Comparison of ENCODE assay signal across 8 cellular contexts in the genomic region with DNA sequence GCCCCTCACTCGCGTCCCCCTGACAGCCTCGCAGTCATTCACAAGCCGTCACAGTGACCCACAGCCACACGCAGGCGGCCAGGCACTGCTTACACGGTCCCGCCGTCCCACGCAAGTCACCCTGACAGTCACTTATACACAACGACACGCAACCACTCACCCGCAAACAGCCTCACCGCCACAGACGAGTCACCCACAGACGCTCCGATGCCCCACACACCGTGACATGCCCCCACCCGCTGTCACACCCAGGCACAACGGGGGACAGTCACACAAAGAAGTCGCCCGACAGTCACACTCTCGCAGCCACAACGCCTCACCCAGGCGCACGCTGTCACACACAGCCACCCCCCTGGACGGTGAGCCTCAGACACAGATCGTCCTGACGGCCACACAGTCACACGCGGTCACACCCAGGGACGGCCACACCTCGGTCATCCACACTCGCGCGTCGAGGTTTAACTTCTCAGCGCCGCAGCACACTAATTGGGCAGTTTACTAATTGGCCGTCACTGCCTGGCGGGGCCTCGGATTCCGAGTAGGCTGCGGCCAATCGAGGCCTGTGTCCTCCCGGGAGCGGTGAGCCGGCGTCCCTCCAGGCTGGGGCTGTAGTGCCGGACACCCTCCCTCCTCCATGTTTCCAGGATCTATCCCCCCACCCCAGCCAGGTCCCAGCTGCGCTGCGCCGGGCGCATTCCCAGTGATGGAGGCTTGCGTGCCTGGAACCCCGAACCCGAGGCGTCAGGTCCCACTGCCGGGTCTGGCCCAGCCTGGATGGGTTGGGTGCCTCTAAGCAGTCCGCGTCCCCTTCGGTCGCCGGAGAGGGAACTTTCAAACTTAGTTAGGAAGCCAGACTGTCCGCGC. TPM values are rescaled to one million over a fixed set of nuclear protein-coding genes. Genes with fewer than 3 reads are reported as not detected.
DNase-seq lines count a peak whose midpoint lies in the region; ATAC-seq and TF ChIP-seq lines count a peak whose summit lies in the region.

No MANE protein-coding gene starts in this region.

- DNase-seq in AG09309 (ENCODE audit: low read depth): no peak
- peak; percentile 26 for DNase-seq in HFFc6
- peak; percentile 79 for DNase-seq in activated CD4-positive, alpha-beta T cell treated with anti-CD3 and anti-CD28 coated beads, Interleukin-2, amount 10 ng/mL, durations not matched to agents 24 days and 14 days
- peak; percentile 85 for DNase-seq in endodermal cell
- DNase-seq in naive thymus-derived CD8-positive, alpha-beta T cell: peak in 6 of 10 donors; percentile 26 to 66 (median 40)
- DNase-seq in vagina (ENCODE audit: extremely low spot score in 2 of 2): no peak
- no peak for DNase-seq in NCI-H2107 treated with DMSO at 0.1 percent for 48 hours (lab: John Stamatoyannopoulos, UW; ENCODE audit: unreplicated experiment)

- H3K4me3 Mint-ChIP-seq in HFFc6: peak overlapping the region; percentile 96
- H3K4me3 Mint-ChIP-seq in activated CD4-positive, alpha-beta T cell treated with anti-CD3 and anti-CD28 coated beads, Interleukin-2, amount 10 ng/mL, durations not matched to agents 24 days and 14 days: peak overlapping the region; percentile 85
- H3K4me3 Mint-ChIP-seq in endodermal cell: peak overlapping the region; percentile 66
- peak overlapping the region; percentile 75 to 94 (median 90) for H3K4me3 Mint-ChIP-seq in naive thymus-derived CD8-positive, alpha-beta T cell

- no peak overlapping the region for H3K27ac ChIP-seq in endodermal cell (ENCODE audit: low read depth, low read length)
- peak overlapping the region; percentile 27 for H3K27ac ChIP-seq in vagina

- peaks cover 2% of the 10 kb centered on the region for H3K27me3 Mint-ChIP-seq in HFFc6 (ENCODE audit: insufficient read depth)
- H3K27me3 Mint-ChIP-seq in activated CD4-positive, alpha-beta T cell treated with anti-CD3 and anti-CD28 coated beads, Interleukin-2, amount 10 ng/mL, durations not matched to agents 24 days and 14 days: peaks cover 54% of the 10 kb centered on the region
- H3K27me3 Mint-ChIP-seq in endodermal cell (ENCODE audit: insufficient read depth): peaks cover 68% of the 10 kb centered on the region
- H3K27me3 Mint-ChIP-seq in naive thymus-derived CD8-positive, alpha-beta T cell: peaks cover 16 to 55% (median 43%) of the 10 kb centered on the region in 5 donors

- no peak for TF ChIP-seq CTCF in AG09309 (IDR thresholded peaks at IDR 0.05; ENCODE audit: control insufficient read depth, insufficient read depth, low read depth, low read length, missing control alignments)
- no peak for TF ChIP-seq CTCF in HFFc6 (IDR thresholded peaks at IDR 0.05)
- TF ChIP-seq CTCF in endodermal cell (conservative IDR thresholded peaks at IDR 0.05): no peak
- TF ChIP-seq CTCF in vagina (IDR thresholded peaks at IDR 0.05): no peak

- peaks cover 44% of the 10 kb centered on the region for H3K27me3 ChIP-seq in endodermal cell (ENCODE audit: control insufficient read depth, insufficient read depth, low read length, poor library complexity, severe bottlenecking)
- no peaks in the 10 kb centered on the region for H3K27me3 ChIP-seq in vagina

- no peak overlapping the region for H3K9ac ChIP-seq in endodermal cell (ENCODE audit: extremely low read depth, low read length, poor library complexity, severe bottlenecking)

- H3K27ac Mint-ChIP-seq in HFFc6 (peak overlapping the region; percentile 93), endodermal cell (no peak overlapping the region)
- peak overlapping the region; percentile 72 for H3K27ac Mint-ChIP-seq in activated CD4-positive, alpha-beta T cell treated with anti-CD3 and anti-CD28 coated beads, Interleukin-2, amount 10 ng/mL, durations not matched to agents 24 days and 14 days
- peak overlapping the region; percentile 0 to 84 (median 63) for H3K27ac Mint-ChIP-seq in naive thymus-derived CD8-positive, alpha-beta T cell

- POLR2A ChIA-PET in naive thymus-derived CD8-positive, alpha-beta T cell (lab: Charles Lee): no interaction called here

- intact Hi-C loops in activated CD4-positive, alpha-beta T cell treated with anti-CD3 and anti-CD28 coated beads, Interleukin-2, amount 10 ng/mL, durations not matched to agents 24 days and 14 days (cut with micrococcal nuclease): loop anchor here (1.0 kb wide), 1 partner anchor 40 kb away; no protein-coding TSS in a partner anchor
- intact Hi-C loops in vagina (cut with DNase I): no loop called here

- no peaks in the 10 kb centered on the region for H3K9me3 ChIP-seq in endodermal cell (ENCODE audit: control insufficient read depth, low read length)
- H3K9me3 ChIP-seq in vagina: no peaks in the 10 kb centered on the region

- H3K4me3 ChIP-seq in AG09309 (ENCODE audit: control insufficient read depth, low read depth, low read length): peak overlapping the region; percentile 61
- peak overlapping the region; percentile 74 for H3K4me3 ChIP-seq in endodermal cell (ENCODE audit: low read length)
- H3K4me3 ChIP-seq in vagina: peak overlapping the region; percentile 47 to 59

- H3K36me3 ChIP-seq in endodermal cell (ENCODE audit: control insufficient read depth, insufficient read depth, low read length) (no peaks in the 10 kb centered on the region), vagina (no peaks in the 10 kb centered on the region)

- H3K4me1 ChIP-seq in endodermal cell (ENCODE audit: control insufficient read depth, insufficient read depth, low read length) (no peaks in the 10 kb centered on the region), vagina (peaks cover 22% of the 10 kb centered on the region)

- peaks cover 15% of the 10 kb centered on the region for H3K36me3 Mint-ChIP-seq in HFFc6 (ENCODE audit: low read depth)
- H3K36me3 Mint-ChIP-seq in activated CD4-positive, alpha-beta T cell treated with anti-CD3 and anti-CD28 coated beads, Interleukin-2, amount 10 ng/mL, durations not matched to agents 24 days and 14 days (ENCODE audit: low read depth): peaks cover 9% of the 10 kb centered on the region
- no peaks in the 10 kb centered on the region for H3K36me3 Mint-ChIP-seq in endodermal cell (ENCODE audit: low read depth)
- peaks cover 0 to 14% (median 4%) of the 10 kb centered on the region in 3 donors for H3K36me3 Mint-ChIP-seq in naive thymus-derived CD8-positive, alpha-beta T cell

- WGBS in endodermal cell (ENCODE audit: insufficient coverage in 1 of 2, insufficient read length in 1 of 2), 2 experiments: 6 to 8% methylated on average over 23 to 66 of the region's 66 CpGs

- no peak for TF ChIP-seq POLR2A in vagina (IDR thresholded peaks at IDR 0.05)

- H3K4me1 Mint-ChIP-seq in HFFc6 (ENCODE audit: low read depth) (peaks cover 65% of the 10 kb centered on the region), endodermal cell (peaks cover 12% of the 10 kb centered on the region)
- peaks cover 28% of the 10 kb centered on the region for H3K4me1 Mint-ChIP-seq in activated CD4-positive, alpha-beta T cell treated with anti-CD3 and anti-CD28 coated beads, Interleukin-2, amount 10 ng/mL, durations not matched to agents 24 days and 14 days
- H3K4me1 Mint-ChIP-seq in naive thymus-derived CD8-positive, alpha-beta T cell: peaks cover 10 to 24% (median 19%) of the 10 kb centered on the region in 4 donors

- ATAC-seq in naive thymus-derived CD8-positive, alpha-beta T cell: peak; percentile 44 to 53
- ATAC-seq in HG03139 (IDR thresholded peaks at IDR 0.05; ENCODE audit: unreplicated experiment): no peak

- peaks cover 10% of the 10 kb centered on the region; the same call in 1 of the 2 replicates for H3K9me3 Mint-ChIP-seq in HFFc6
- H3K9me3 Mint-ChIP-seq in activated CD4-positive, alpha-beta T cell treated with anti-CD3 and anti-CD28 coated beads, Interleukin-2, amount 10 ng/mL, durations not matched to agents 24 days and 14 days: peaks cover 20% of the 10 kb centered on the region
- peaks cover 6% of the 10 kb centered on the region for H3K9me3 Mint-ChIP-seq in endodermal cell
- H3K9me3 Mint-ChIP-seq in naive thymus-derived CD8-positive, alpha-beta T cell: peaks cover 0 to 19% (median 14%) of the 10 kb centered on the region in 9 donors

RNA-seq across cellular contexts. Expression of gene TOX2, which starts 0.8 kb away (rescaled TPM):
- 10 to 100 TPM; 46.1 to 68.2 (median 60.2) TPM for total RNA-seq in HFFc6 (2021; fragmentation: NEBNext Ultra II Directional; extraction: Animal tissue kit (Norgen Biotek cat#: 25700))
- total RNA-seq in activated CD4-positive, alpha-beta T cell treated with anti-CD3 and anti-CD28 coated beads, Interleukin-2, amount 10 ng/mL, durations not matched to agents 24 days and 14 days: 1.4 and 2.6 TPM in 2 replicates
- total RNA-seq in endodermal cell (1 to 10 TPM; 2.4 to 3.4 TPM), vagina (5.2 TPM)
- 8.9 TPM for polyA plus RNA-seq in endodermal cell (2013, experiment 1 of 2)
- polyA plus RNA-seq in endodermal cell (2013, experiment 2 of 2): 8.2 TPM
- 1 to 10 TPM in 1 of 2 experiments, under 1 TPM in 1; 0.31 to 1.2 TPM for total RNA-seq in naive thymus-derived CD8-positive, alpha-beta T cell
- 1 to 10 TPM in 2 of 3 donors, under 1 TPM in 1; 0.89 to 1.3 (median 1.2) TPM for polyA plus RNA-seq in naive thymus-derived CD8-positive, alpha-beta T cell

Comparison
In these comparisons a context has a peak if more than half of its experiments do, and no peak if none do; other contexts are left out.
1. DNase-seq: peak in HFFc6 (single experiment), activated CD4-positive, alpha-beta T cell treated with anti-CD3 and anti-CD28 coated beads, Interleukin-2, amount 10 ng/mL, durations not matched to agents 24 days and 14 days (single experiment), endodermal cell (single experiment) and naive thymus-derived CD8-positive, alpha-beta T cell (6 of 10); none in AG09309 (single experiment), vagina (0 of 2) and NCI-H2107 treated with DMSO at 0.1 percent for 48 hours (single experiment).
2. Peak in every context shown above with its lines, with median percentiles within 50 percentile points of each other: H3K4me3 ChIP-seq and H3K4me3 Mint-ChIP-seq.